ENCODE assay signal across 8 cellular contexts in the genomic region with DNA sequence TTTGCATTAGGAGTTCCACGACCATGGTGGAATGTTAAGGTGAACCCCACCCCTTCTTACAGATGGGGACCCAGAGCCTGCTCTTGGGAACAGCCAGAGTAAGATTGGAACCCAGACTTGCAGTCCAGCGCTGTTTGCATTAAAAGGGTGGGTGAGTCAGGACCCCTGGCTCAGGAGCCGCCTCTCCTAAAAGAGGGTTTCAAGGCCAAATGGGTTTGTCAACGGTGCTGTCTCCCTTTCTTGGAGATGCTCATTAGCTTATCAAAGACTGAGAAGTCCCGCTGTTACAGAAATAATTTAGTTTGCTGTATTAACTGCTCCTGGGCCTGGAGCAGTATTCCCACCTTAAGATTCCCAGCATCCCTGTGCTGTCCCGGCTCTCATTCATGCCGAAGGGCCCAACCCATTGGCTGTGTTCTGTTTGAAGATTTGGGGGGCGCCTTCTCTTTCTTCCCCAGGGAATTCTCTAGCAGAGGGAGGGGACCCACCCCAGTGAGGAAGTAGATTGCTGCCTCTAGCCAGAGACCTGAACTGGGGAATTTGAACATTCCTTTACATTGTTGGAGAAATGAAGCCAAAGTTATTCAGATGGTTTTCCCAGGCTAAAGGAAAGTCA. TPM values are rescaled to one million over a fixed set of nuclear protein-coding genes. Genes with fewer than 3 reads are reported as not detected.
DNase-seq lines count a peak whose midpoint lies in the region; ATAC-seq lines count a peak whose summit lies in the region.

No MANE protein-coding gene starts in this region.

- H3K4me3 ChIP-seq in CD4-positive, alpha-beta memory T cell (ENCODE audit: low read length in 2 of 2) = no peak overlapping the region
- peak overlapping the region; percentile 70 for H3K4me3 ChIP-seq in SJCRH30
- H3K4me3 ChIP-seq in esophagus (ENCODE audit: low read depth in 1 of 2, low read length in 2 of 2) = peak overlapping the region; percentile 52 to 62
- peak overlapping the region; percentile 93 for H3K4me3 ChIP-seq in trophoblast cell (ENCODE audit: low read depth, low read length)

- peaks cover 12% of the 10 kb centered on the region for H3K79me2 ChIP-seq in trophoblast cell (ENCODE audit: control insufficient read depth, insufficient read depth, low read length, poor library complexity)

- in situ Hi-C loops in KBM-7 (cut with MboI; ENCODE audit: low pct_unique_long_range_greater_than_20kb, low sequenced_read_pairs) = no loop called here

- H3K27ac Mint-ChIP-seq in CD4-positive, alpha-beta memory T cell = no peak overlapping the region

- peaks cover 0 to 2% of the 10 kb centered on the region in 2 donors for H3K36me3 Mint-ChIP-seq in CD4-positive, alpha-beta memory T cell

- no peak overlapping the region for H2BK120ac ChIP-seq in trophoblast cell (ENCODE audit: insufficient read depth, low read length, poor library complexity)

- ATAC-seq in HG02970 (IDR thresholded peaks at IDR 0.05; ENCODE audit: low FRiP score, unreplicated experiment) = no peak

- H3K9me3 ChIP-seq in CD4-positive, alpha-beta memory T cell (ENCODE audit: control insufficient read depth in 1 of 2, low read length in 2 of 2) = no peaks in the 10 kb centered on the region
- no peaks in the 10 kb centered on the region for H3K9me3 ChIP-seq in SJCRH30 (replicated peaks)
- no peaks in the 10 kb centered on the region for H3K9me3 ChIP-seq in esophagus (ENCODE audit: control insufficient read depth in 2 of 2, insufficient read depth in 1 of 2, low read depth in 1 of 2, low read length in 1 of 2)
- no peaks in the 10 kb centered on the region for H3K9me3 ChIP-seq in trophoblast cell (ENCODE audit: insufficient read depth, low read depth, low read length)

- no peak overlapping the region for H2BK5ac ChIP-seq in trophoblast cell (ENCODE audit: low read depth, low read length, poor library complexity)

- H3K36me3 ChIP-seq in CD4-positive, alpha-beta memory T cell (ENCODE audit: insufficient read depth, low read length) = no peaks in the 10 kb centered on the region
- H3K36me3 ChIP-seq in SJCRH30 (no peaks in the 10 kb centered on the region; the same call in 1 of the 2 replicates), esophagus (ENCODE audit: control insufficient read depth in 2 of 2, insufficient read depth in 2 of 2, low read length in 1 of 2) (no peaks in the 10 kb centered on the region), trophoblast cell (ENCODE audit: control insufficient read depth in 1 of 2, insufficient read depth in 2 of 2, low read length in 2 of 2) (peaks cover 10 to 14% of the 10 kb centered on the region in 2 experiments)

- peak overlapping the region; percentile 77 to 100 (median 99) for H3K4me3 Mint-ChIP-seq in CD4-positive, alpha-beta memory T cell

- H3K9ac ChIP-seq in trophoblast cell (ENCODE audit: low read length) = peak overlapping the region; percentile 41

- peaks cover 14% of the 10 kb centered on the region for H3K79me1 ChIP-seq in trophoblast cell (ENCODE audit: low read length)

- WGBS in esophagus, 2 donors = 37 to 59% methylated on average over 8 of the region's 8 CpGs
- WGBS in trophoblast cell (ENCODE audit: extremely low coverage, insufficient coverage, insufficient read length) = no CpG with 5 or more reads among the region's 8 CpGs

- H3K4me1 Mint-ChIP-seq in CD4-positive, alpha-beta memory T cell = peaks cover 7 to 20% (median 12%) of the 10 kb centered on the region in 4 donors

- peak overlapping the region; percentile 90 for H4K8ac ChIP-seq in trophoblast cell (ENCODE audit: low read depth, low read length)

- H4K91ac ChIP-seq in trophoblast cell (ENCODE audit: low read depth, low read length) = peak overlapping the region; percentile 63

- peaks cover 1 to 2% of the 10 kb centered on the region in 2 donors for H3K27me3 Mint-ChIP-seq in CD4-positive, alpha-beta memory T cell

- intact Hi-C loops in CD4-positive, alpha-beta memory T cell (cut with micrococcal nuclease) = no loop called here

- H3K18ac ChIP-seq in trophoblast cell (ENCODE audit: low read length) = peak overlapping the region; percentile 61

- H2AFZ ChIP-seq in trophoblast cell (ENCODE audit: insufficient read depth, low read length, poor library complexity) = peak overlapping the region; percentile 37

- H3K14ac ChIP-seq in trophoblast cell (ENCODE audit: low read length) = no peak overlapping the region

- peak overlapping the region; percentile 15 for H3K4ac ChIP-seq in trophoblast cell (ENCODE audit: low read depth, low read length)

- H2BK12ac ChIP-seq in trophoblast cell (ENCODE audit: low read length) = peak overlapping the region; percentile 42

- H3K4me2 ChIP-seq in trophoblast cell (ENCODE audit: low read length) = peak overlapping the region; percentile 98

- H4K12ac ChIP-seq in trophoblast cell (ENCODE audit: low read depth, low read length) = no peak overlapping the region

- H2AK5ac ChIP-seq in trophoblast cell (ENCODE audit: low read length) = no peak overlapping the region

- H3K9me3 Mint-ChIP-seq in CD4-positive, alpha-beta memory T cell = no peaks in the 10 kb centered on the region

- no peaks in the 10 kb centered on the region for H3K27me3 ChIP-seq in CD4-positive, alpha-beta memory T cell (ENCODE audit: insufficient read depth, low read length)
- H3K27me3 ChIP-seq in SJCRH30 (no peaks in the 10 kb centered on the region), esophagus (ENCODE audit: control insufficient read depth in 1 of 2, insufficient read depth in 2 of 2, low read length in 2 of 2) (no peaks in the 10 kb centered on the region), trophoblast cell (ENCODE audit: insufficient read depth, low read length) (no peaks in the 10 kb centered on the region)

- H3K27ac ChIP-seq in CD4-positive, alpha-beta memory T cell (ENCODE audit: low read depth, low read length) = no peak overlapping the region
- H3K27ac ChIP-seq in SJCRH30 = peak overlapping the region; percentile 76; the same call in 1 of the 2 replicates
- H3K27ac ChIP-seq in esophagus (ENCODE audit: low read depth in 2 of 2, low read length in 1 of 2) = peak overlapping the region; percentile 94 to 98
- H3K27ac ChIP-seq in trophoblast cell (ENCODE audit: low read depth, low read length) = no peak overlapping the region

- POLR2A ChIA-PET in CD4-positive, alpha-beta memory T cell (lab: Charles Lee; ENCODE audit: partially characterized antibody) = interaction anchor here (2.5 to 5.7 kb wide), 2 partner anchors 21 to 28 kb away, joined by 16 to 31 read pairs; a partner anchor contains a TSS

- no peak for DNase-seq in CD4-positive, alpha-beta memory T cell
- DNase-seq in SJCRH30 (no peak), trophoblast cell (no peak), NCI-H2107 treated with DMSO at 0.1 percent for 48 hours (lab: John Stamatoyannopoulos, UW; ENCODE audit: unreplicated experiment) (no peak), DMS 273 (lab: John Stamatoyannopoulos, UW; ENCODE audit: unreplicated experiment) (no peak), KBM-7 (no peak)

- no peak overlapping the region for H3K23ac ChIP-seq in trophoblast cell (ENCODE audit: low read length)

- H3K4me1 ChIP-seq in CD4-positive, alpha-beta memory T cell (ENCODE audit: insufficient read depth, low read length) = peaks cover 6% of the 10 kb centered on the region
- peaks cover 34% of the 10 kb centered on the region for H3K4me1 ChIP-seq in SJCRH30
- peaks cover 2 to 18% of the 10 kb centered on the region in 2 donors for H3K4me1 ChIP-seq in esophagus (ENCODE audit: control insufficient read depth in 2 of 2, insufficient read depth in 2 of 2, low read length in 1 of 2)
- peaks cover 11 to 27% of the 10 kb centered on the region in 2 experiments for H3K4me1 ChIP-seq in trophoblast cell (ENCODE audit: control insufficient read depth in 1 of 2, insufficient read depth in 2 of 2, low read length in 2 of 2)

- CTCF ChIA-PET in CD4-positive, alpha-beta memory T cell (lab: Charles Lee; ENCODE audit: partially characterized antibody) = interaction anchor here (1.3 to 20.3 kb wide), 2 partner anchors 14 kb away, joined by 3 to 436 read pairs; a partner anchor contains a TSS

RNA-seq across cellular contexts. Expression of a gene that starts 1.8 kb away (rescaled TPM):
- 1 to 10 TPM; 1.3 to 2.1 TPM for total RNA-seq in CD4-positive, alpha-beta memory T cell
- polyA plus RNA-seq in CD4-positive, alpha-beta memory T cell = under 1 TPM; 0.22 to 0.88 TPM
- total RNA-seq in SJCRH30 (2014; rRNA removed; shearing (Covaris generic)) = 29.8 and 30.4 TPM in 2 replicates
- 1 to 10 TPM; 6.4 to 9.6 TPM for polyA plus RNA-seq in esophagus
- polyA plus RNA-seq in trophoblast cell (2013) = 29.2 and 29.4 TPM in 2 replicates

RNA-seq across cellular contexts. Expression of a gene that starts 21.6 kb away (rescaled TPM):
- total RNA-seq in CD4-positive, alpha-beta memory T cell = 10 to 100 TPM; 59.5 to 64.5 TPM
- 10 to 100 TPM; 26.8 to 28.8 TPM for polyA plus RNA-seq in CD4-positive, alpha-beta memory T cell
- 20.7 and 27.1 TPM in 2 replicates for total RNA-seq in SJCRH30 (2014; rRNA removed; shearing (Covaris generic))
- 10 to 100 TPM in 1 of 2 donors, 1 to 10 TPM in 1; 9.6 to 14.3 TPM for polyA plus RNA-seq in esophagus
- 10.8 and 12.1 TPM in 2 replicates for polyA plus RNA-seq in trophoblast cell (2013)

RNA-seq across cellular contexts. Expression of a gene that starts 28.3 kb away (rescaled TPM):
- 1 to 10 TPM; 1.9 to 2.2 TPM for total RNA-seq in CD4-positive, alpha-beta memory T cell
- polyA plus RNA-seq in CD4-positive, alpha-beta memory T cell = 1 to 10 TPM; 1.8 to 5.6 TPM
- total RNA-seq in SJCRH30 (2014; rRNA removed; shearing (Covaris generic)) = 11.2 and 14.4 TPM in 2 replicates
- polyA plus RNA-seq in esophagus = 10 to 100 TPM in 1 of 2 donors, 1 to 10 TPM in 1; 9.8 to 15.3 TPM
- 21.5 and 23.7 TPM in 2 replicates for polyA plus RNA-seq in trophoblast cell (2013)

RNA-seq across cellular contexts. Expression of a gene that starts 56.4 kb away (rescaled TPM):
- total RNA-seq in CD4-positive, alpha-beta memory T cell = not detected
- polyA plus RNA-seq in CD4-positive, alpha-beta memory T cell = not detected
- total RNA-seq in SJCRH30 (2014; rRNA removed; shearing (Covaris generic)) = not detected in 2 replicates
- polyA plus RNA-seq in esophagus = under 1 TPM; 0.65 to 0.88 TPM
- not detected in 2 replicates for polyA plus RNA-seq in trophoblast cell (2013)

Comparison
In these comparisons a context has a peak if more than half of its experiments do, and no peak if none do; other contexts are left out.
1. H3K27ac ChIP-seq: peak in SJCRH30 (single experiment) and esophagus (2 of 2); none in CD4-positive, alpha-beta memory T cell (single experiment) and trophoblast cell (single experiment).
2. H3K4me3 ChIP-seq: peak in SJCRH30 (single experiment), esophagus (2 of 2) and trophoblast cell (single experiment); none in CD4-positive, alpha-beta memory T cell (0 of 2).
3. RNA of a gene that starts 1.8 kb away (total RNA-seq): 29.8 to 30.4 TPM in SJCRH30; 1.3 to 2.1 TPM in CD4-positive, alpha-beta memory T cell; every median in the first group is over 10 times any median in the second.